Comparison of ENCODE assay signal across 23 cellular contexts in the genomic region with DNA sequence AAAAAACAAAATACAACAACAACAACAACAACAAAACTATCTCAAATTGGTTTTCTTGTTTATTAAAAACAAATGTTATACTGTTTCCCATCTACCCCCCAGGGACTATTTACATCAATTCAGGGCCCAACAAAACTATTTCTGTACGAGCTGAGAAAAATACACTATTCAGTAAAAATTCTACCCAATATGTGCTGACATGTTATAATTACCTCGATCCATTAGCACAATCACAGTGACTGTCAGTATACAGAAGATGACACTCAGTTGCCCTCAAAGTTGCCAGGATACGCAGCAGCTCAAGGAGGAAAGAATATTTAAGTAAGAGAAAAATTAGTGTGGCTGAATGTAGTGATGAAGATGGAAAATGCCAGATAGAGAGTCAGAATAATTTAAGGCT.
DNase-seq lines count a peak whose midpoint lies in the region; ATAC-seq, FAIRE-seq and TF ChIP-seq lines count a peak whose summit lies in the region.
"Had no signal": no experiment of that assay in that cellular context is flagged by ENCODE, and none has a peak within 500 bp of the region (broad histone marks: within the 10 kb centered on the region; RNA-seq: fewer than 3 reads in every experiment).

No MANE protein-coding gene starts in this region.

- no peak overlapping the region for H2AK5ac ChIP-seq in IMR-90 (ENCODE audit: low read depth, low read length)

- H2BK120ac ChIP-seq in IMR-90 (ENCODE audit: low read depth, low read length): no peak overlapping the region

- no peak overlapping the region for H2AFZ ChIP-seq in IMR-90 (replicated peaks; ENCODE audit: low read length, poor library complexity)
- H2AFZ ChIP-seq in HepG2 (ENCODE audit: low read length): no peak overlapping the region
- no peak overlapping the region for H2AFZ ChIP-seq in neural cell (ENCODE audit: low read depth, low read length)

- 29% methylated on average over 3 of the region's 3 CpGs for WGBS in A549 (ENCODE audit: missing lambda C conversion rate)
- 0% methylated on average over 1 of the region's 3 CpGs; no CpG with 5 or more reads in 1 of the 2 experiments for WGBS in IMR-90 (ENCODE audit: extremely low coverage in 2 of 2, insufficient read length in 1 of 2), 2 experiments
- WGBS in HepG2 (ENCODE audit: low lambda C conversion rate): 43% methylated on average over 3 of the region's 3 CpGs
- 77% methylated on average over 3 of the region's 3 CpGs for whole genome bisulfite sequencing in esophagus muscularis mucosa

- H4K20me1 ChIP-seq in IMR-90 (ENCODE audit: insufficient read depth, low read length): no peaks in the 10 kb centered on the region
- no peaks in the 10 kb centered on the region for H4K20me1 ChIP-seq in HepG2 (ENCODE audit: insufficient read depth, low read length)
- H4K20me1 ChIP-seq in neural cell (ENCODE audit: insufficient read depth): no peaks in the 10 kb centered on the region
- H4K20me1 ChIP-seq: BLaER1 treated with 17β-estradiol and CSF1 and Interleukin-3, amounts not matched to agents 10 nM and 100 nM had no signal

- H2BK20ac ChIP-seq in IMR-90 (ENCODE audit: low read depth, low read length): no peak overlapping the region

- no peaks in the 10 kb centered on the region for H3K79me1 ChIP-seq in IMR-90 (ENCODE audit: low read depth in 1 of 2, low read length in 2 of 2)

- H3K9ac ChIP-seq in IMR-90 (ENCODE audit: low read depth, low read length) (no peak overlapping the region), HepG2 (ENCODE audit: insufficient read depth, low read depth, low read length) (no peak overlapping the region), neural cell (ENCODE audit: low read length) (no peak overlapping the region)
- H3K9ac ChIP-seq: BLaER1 treated with 17β-estradiol and CSF1 and Interleukin-3, amounts not matched to agents 10 nM and 100 nM had no signal

- CTCF ChIA-PET in A549 (lab: Yijun Ruan, JAX): no interaction called here
- CTCF ChIA-PET in IMR-90 (lab: Yijun Ruan, JAX): no interaction called here
- CTCF ChIA-PET in HepG2 (lab: Yijun Ruan, JAX; ENCODE audit: low intra/inter-chr PET ratio, low total read pairs): no interaction called here

- FAIRE-seq in A549 (lab: Jason Lieb, UNC) (no peak), HepG2 (lab: Jason Lieb, UNC) (no peak)
- FAIRE-seq: A204.1, D721Med, GM12878, GM12892, GM18507 had no signal

- no peak overlapping the region for H4K5ac ChIP-seq in IMR-90 (ENCODE audit: low read depth, low read length)

- no peak overlapping the region for H3K18ac ChIP-seq in IMR-90 (ENCODE audit: low read depth, low read length)

- no peak overlapping the region for H3K23ac ChIP-seq in IMR-90 (ENCODE audit: low read depth, low read length)

- no peaks in the 10 kb centered on the region for H3K36me3 ChIP-seq in IMR-90 (ENCODE audit: control insufficient read depth, insufficient read depth, low read length)
- no peaks in the 10 kb centered on the region for H3K36me3 ChIP-seq in HepG2 (replicated peaks in 1 of 2; ENCODE audit: control insufficient read depth in 1 of 2, insufficient read depth in 2 of 2, low read length in 2 of 2)
- no peaks in the 10 kb centered on the region for H3K36me3 ChIP-seq in neural cell (ENCODE audit: insufficient read depth, low read length)
- no peaks in the 10 kb centered on the region for H3K36me3 ChIP-seq in esophagus muscularis mucosa
- H3K36me3 ChIP-seq: BLaER1 treated with 17β-estradiol and CSF1 and Interleukin-3, amounts not matched to agents 10 nM and 100 nM had no signal

- no peak for TF ChIP-seq CTCF in A549 (IDR thresholded peaks at IDR 0.05)
- TF ChIP-seq CTCF in IMR-90 (conservative IDR thresholded peaks at IDR 0.05; ENCODE audit: low read depth, low read length): no peak
- no peak for TF ChIP-seq CTCF in HepG2 (CRISPR knock-in tag; IDR thresholded peaks at IDR 0.05)
- TF ChIP-seq CTCF in neural cell (IDR thresholded peaks at IDR 0.05; ENCODE audit: poor library complexity, severe bottlenecking): no peak
- TF ChIP-seq CTCF in esophagus muscularis mucosa (IDR thresholded peaks at IDR 0.05): no peak

- POLR2A ChIA-PET in A549 (lab: Yijun Ruan, JAX): no interaction called here
- POLR2A ChIA-PET in IMR-90 (lab: Charles Lee; ENCODE audit: unreplicated experiment): no interaction called here
- POLR2A ChIA-PET in HepG2 (lab: Yijun Ruan, JAX): no interaction called here

- dilution Hi-C loops in IMR-90 (cut with HindIII; ENCODE audit: low sequenced_read_pairs, unreplicated experiment): no loop called here

- no peaks in the 10 kb centered on the region for H3K4me1 ChIP-seq in A549
- H3K4me1 ChIP-seq in IMR-90 (ENCODE audit: control insufficient read depth, insufficient read depth, low read length): no peaks in the 10 kb centered on the region
- no peaks in the 10 kb centered on the region for H3K4me1 ChIP-seq in HepG2 (ENCODE audit: insufficient read depth, low read length)
- no peaks in the 10 kb centered on the region for H3K4me1 ChIP-seq in esophagus muscularis mucosa
- H3K4me1 ChIP-seq: BLaER1 treated with 17β-estradiol and CSF1 and Interleukin-3, amounts not matched to agents 10 nM and 100 nM; Caco-2 had no signal

- H3K9me2 ChIP-seq in neural cell (ENCODE audit: insufficient read depth, low read length): no peaks in the 10 kb centered on the region

- H2AK9ac ChIP-seq in IMR-90 (replicated peaks; ENCODE audit: low read depth, low read length, poor library complexity): no peak overlapping the region

- no peak overlapping the region for H2BK5ac ChIP-seq in IMR-90 (ENCODE audit: low read depth, low read length, poor library complexity, severe bottlenecking)

- no peak overlapping the region for H3K27ac ChIP-seq in A549
- no peak overlapping the region for H3K27ac ChIP-seq in IMR-90 (ENCODE audit: insufficient read depth, low read length)
- no peak overlapping the region for H3K27ac ChIP-seq in HepG2 (ENCODE audit: extremely low read length, insufficient read depth, low read length)
- H3K27ac ChIP-seq in neural cell (ENCODE audit: low read length): peak overlapping the region; percentile 14
- no peak overlapping the region for H3K27ac ChIP-seq in esophagus muscularis mucosa (replicated peaks in 1 of 4)
- H3K27ac ChIP-seq: BLaER1 treated with 17β-estradiol and CSF1 and Interleukin-3, amounts not matched to agents 10 nM and 100 nM; C4-2B had no signal

- TF ChIP-seq RAD21 in A549 (conservative IDR thresholded peaks at IDR 0.05 in 1 of 2, IDR thresholded peaks at IDR 0.05 in 1 of 2): no peak
- TF ChIP-seq RAD21 in IMR-90 (IDR thresholded peaks at IDR 0.05; ENCODE audit: low read length): no peak
- no peak for TF ChIP-seq RAD21 in HepG2 (CRISPR knock-in tag; IDR thresholded peaks at IDR 0.05)
- TF ChIP-seq RAD21 in neural cell (conservative IDR thresholded peaks at IDR 0.05): no peak

- no peak overlapping the region for H3K4ac ChIP-seq in IMR-90 (ENCODE audit: low read depth, low read length)

- BruUV-seq in IMR-90 (replicated peaks; lab: Mats Ljungman, UMichigan) (no TSS peak), HepG2 (replicated peaks; lab: Mats Ljungman, UMichigan) (no TSS peak)

- H3F3A ChIP-seq in neural cell (ENCODE audit: insufficient read depth, low read length, poor library complexity, severe bottlenecking): no peaks in the 10 kb centered on the region

- no peak overlapping the region for H4K8ac ChIP-seq in IMR-90 (ENCODE audit: low read depth in 2 of 2, low read length in 2 of 2)

- H4K91ac ChIP-seq in IMR-90 (ENCODE audit: insufficient read depth, low read depth, low read length): no peak overlapping the region

- no peaks in the 10 kb centered on the region for H3K27me3 ChIP-seq in IMR-90 (ENCODE audit: control insufficient read depth, insufficient read depth, low read length)
- H3K27me3 ChIP-seq in HepG2 (ENCODE audit: control insufficient read depth in 1 of 2, insufficient read depth in 2 of 2, low read length in 2 of 2): no peaks in the 10 kb centered on the region
- no peaks in the 10 kb centered on the region for H3K27me3 ChIP-seq in neural cell (ENCODE audit: insufficient read depth, low read depth, low read length)
- no peaks in the 10 kb centered on the region for H3K27me3 ChIP-seq in esophagus muscularis mucosa
- H3K27me3 ChIP-seq: BLaER1 treated with 17β-estradiol and CSF1 and Interleukin-3, amounts not matched to agents 10 nM and 100 nM had no signal

- no peak overlapping the region for H3K56ac ChIP-seq in IMR-90 (ENCODE audit: extremely low read depth, insufficient read depth, low read length)

- H3K79me2 ChIP-seq in HepG2 (ENCODE audit: insufficient read depth, low read length): no peaks in the 10 kb centered on the region
- no peaks in the 10 kb centered on the region for H3K79me2 ChIP-seq in neural cell (replicated peaks; ENCODE audit: insufficient read depth, low read length)

- no peaks in the 10 kb centered on the region for H3K9me1 ChIP-seq in IMR-90 (ENCODE audit: insufficient read depth, low read length)

- in situ Hi-C loops in IMR-90 (cut with MboI; ENCODE audit: low sequenced_read_pairs) (no loop called here), HepG2 (cut with HindIII; ENCODE audit: extremely low pct_ligation_motif_present, low pct_unique_long_range_greater_than_20kb) (no loop called here)

- intact Hi-C loops in IMR-90 (cut with micrococcal nuclease): no loop called here
- intact Hi-C loops in HepG2 (cut with micrococcal nuclease; ENCODE audit: unreplicated experiment): no loop called here
- intact Hi-C loops in esophagus muscularis mucosa (cut with DNase I): no loop called here

- H2BK15ac ChIP-seq in IMR-90 (ENCODE audit: low read depth, low read length): no peak overlapping the region

- ATAC-seq in A549: no peak
- no peak for ATAC-seq in IMR-90 (ENCODE audit: low read depth)
- no peak for ATAC-seq in HepG2
- ATAC-seq: CD8-positive, alpha-beta T cell; GM12878 had no signal

- TF ChIP-seq EP300 in A549 (IDR thresholded peaks at IDR 0.05) (no peak), HepG2 (IDR thresholded peaks at IDR 0.05; ENCODE audit: low read depth in 2 of 2, low read length in 2 of 2) (no peak), HepG2 (CRISPR knock-in tag; IDR thresholded peaks at IDR 0.05; ENCODE audit: borderline replicate concordance) (no peak), neural cell (conservative IDR thresholded peaks at IDR 0.05; ENCODE audit: poor library complexity, severe bottlenecking) (no peak), esophagus muscularis mucosa (IDR thresholded peaks at IDR 0.05) (no peak)

- H3K14ac ChIP-seq in IMR-90 (replicated peaks; ENCODE audit: low read depth, low read length): no peak overlapping the region

- no peaks in the 10 kb centered on the region for H3K9me3 ChIP-seq in A549
- no peaks in the 10 kb centered on the region for H3K9me3 ChIP-seq in IMR-90 (ENCODE audit: control insufficient read depth, insufficient read depth, low read length)
- H3K9me3 ChIP-seq in HepG2 (ENCODE audit: low read length): no peaks in the 10 kb centered on the region
- no peaks in the 10 kb centered on the region for H3K9me3 ChIP-seq in neural cell (ENCODE audit: low read length)
- no peaks in the 10 kb centered on the region for H3K9me3 ChIP-seq in esophagus muscularis mucosa
- H3K9me3 ChIP-seq: Caco-2 had no signal

- H3K4me3 ChIP-seq in A549 (no peak overlapping the region), IMR-90 (ENCODE audit: insufficient read depth, low read depth, low read length) (no peak overlapping the region), HepG2 (replicated peaks in 1 of 3; ENCODE audit: insufficient read depth in 1 of 3, low read depth in 2 of 3, low read length in 3 of 3) (no peak overlapping the region), neural cell (ENCODE audit: low read length) (no peak overlapping the region), esophagus muscularis mucosa (no peak overlapping the region)
- H3K4me3 ChIP-seq: BLaER1 treated with 17β-estradiol and CSF1 and Interleukin-3, amounts not matched to agents 10 nM and 100 nM; GM12878 had no signal

- H3K4me2 ChIP-seq in A549 (no peak overlapping the region), IMR-90 (ENCODE audit: low read depth, low read length) (no peak overlapping the region), HepG2 (ENCODE audit: low read depth, low read length) (no peak overlapping the region), neural cell (ENCODE audit: low read length) (no peak overlapping the region)
- H3K4me2 ChIP-seq: BLaER1 treated with 17β-estradiol and CSF1 and Interleukin-3, amounts not matched to agents 10 nM and 100 nM had no signal

- DNase-seq in A549 (ENCODE audit: low read depth in 1 of 2, low spot score in 1 of 2) (no peak), IMR-90 (no peak), HepG2 (ENCODE audit: low spot score) (no peak), esophagus muscularis mucosa (ENCODE audit: extremely low spot score) (no peak), NCI-H2171 (lab: John Stamatoyannopoulos, UW) (no peak)
- no peak for DNase-seq in stimulated activated CD4-positive, alpha-beta T cell treated with anti-CD3 and anti-CD28 coated beads, Interleukin-4, amount 100 ng/mL, for 24 hours
- no peak for DNase-seq in effector CD4-positive, alpha-beta T cell
- DNase-seq: 8988T; AML-193; Caco-2; Calu3; CD4-positive, alpha-beta T cell; CD8-positive, alpha-beta T cell; DMS79 treated with DMSO at 0.1 percent for 48 hours; GDM1 had no signal

- TF ChIP-seq POLR2A in A549 (IDR thresholded peaks at IDR 0.05; ENCODE audit: low read length): no peak
- no peak for TF ChIP-seq POLR2A in IMR-90 (IDR thresholded peaks at IDR 0.05; ENCODE audit: low read depth, low read length)
- no peak for TF ChIP-seq POLR2A in HepG2 (IDR thresholded peaks at IDR 0.05; ENCODE audit: insufficient read depth in 1 of 2, low read depth in 2 of 2, low read length in 2 of 2)
- no peak for TF ChIP-seq POLR2A in esophagus muscularis mucosa (IDR thresholded peaks at IDR 0.05; ENCODE audit: low read depth)
